21 cellular contexts compared by ENCODE assay signal in the genomic region with DNA sequence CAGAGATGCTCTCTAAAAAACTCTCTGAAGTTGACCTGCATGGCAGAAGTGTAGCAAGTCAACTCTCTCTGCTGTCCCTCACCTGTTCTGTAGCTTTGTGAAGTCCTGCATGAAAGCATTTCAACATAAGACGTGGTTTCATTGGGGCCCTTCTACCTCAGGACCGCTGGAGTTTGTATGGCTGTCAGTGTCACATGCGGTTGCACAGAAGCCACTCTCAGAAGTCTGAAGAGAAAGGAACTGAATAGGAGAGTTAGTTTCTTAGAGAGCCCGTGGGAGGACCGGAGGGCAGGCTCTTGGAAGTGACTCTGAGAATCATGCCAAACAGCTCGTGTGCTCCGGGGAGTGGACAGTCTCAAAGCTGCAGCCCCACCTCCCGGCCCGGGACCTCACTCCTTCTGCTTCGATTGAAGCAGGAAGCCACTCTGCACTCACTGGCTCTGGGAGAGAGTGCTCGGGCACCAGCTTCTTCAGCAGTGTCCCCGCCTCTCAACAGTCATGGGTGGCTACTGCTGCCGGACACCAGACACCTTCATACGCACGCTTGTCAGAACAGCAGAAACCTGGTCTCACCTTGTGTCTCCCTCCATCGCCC.
DNase-seq lines count a peak whose midpoint lies in the region; ATAC-seq, FAIRE-seq and TF ChIP-seq lines count a peak whose summit lies in the region.
"Had no signal": no experiment of that assay in that cellular context is flagged by ENCODE, and none has a peak within 500 bp of the region (broad histone marks: within the 10 kb centered on the region; RNA-seq: fewer than 3 reads in every experiment).

No MANE protein-coding gene starts in this region.

- no peak overlapping the region for H3K4me3 ChIP-seq in astrocyte (ENCODE audit: insufficient read depth, low read depth, low read length)
- H3K4me3 ChIP-seq: GM23248, transverse colon had no signal

- no peak overlapping the region for H3K9ac ChIP-seq in astrocyte (ENCODE audit: low read length)
- H3K9ac ChIP-seq: GM23248 had no signal

- H3K27me3 Mint-ChIP-seq in astrocyte (ENCODE audit: low read depth, unreplicated experiment) (peaks cover 7% of the 10 kb centered on the region), WTC11 (ENCODE audit: low read depth) (no peaks in the 10 kb centered on the region)
- peaks cover 67% of the 10 kb centered on the region for H3K27me3 Mint-ChIP-seq in stimulated activated memory B cell treated with anti-CD40 and anti-IgM and Interleukin-4, amounts not matched to agents 10 μg/mL and 1 μg/mL and 100 μg/mL, for 72 hours

- H3K4me2 ChIP-seq in astrocyte (ENCODE audit: low read length) = no peak overlapping the region

- peaks cover 1% of the 10 kb centered on the region for H3K36me3 Mint-ChIP-seq in astrocyte (ENCODE audit: low read depth, unreplicated experiment)
- H3K36me3 Mint-ChIP-seq in stimulated activated memory B cell treated with anti-CD40 and anti-IgM and Interleukin-4, amounts not matched to agents 10 μg/mL and 1 μg/mL and 100 μg/mL, for 72 hours = no peaks in the 10 kb centered on the region
- no peaks in the 10 kb centered on the region for H3K36me3 Mint-ChIP-seq in WTC11

- H3K9me3 Mint-ChIP-seq in astrocyte (ENCODE audit: unreplicated experiment) (no peaks in the 10 kb centered on the region), WTC11 (peaks cover 9% of the 10 kb centered on the region)
- H3K9me3 Mint-ChIP-seq in stimulated activated memory B cell treated with anti-CD40 and anti-IgM and Interleukin-4, amounts not matched to agents 10 μg/mL and 1 μg/mL and 100 μg/mL, for 72 hours = peaks cover 3% of the 10 kb centered on the region

- H3K9me3 ChIP-seq in astrocyte (ENCODE audit: insufficient read depth, low read depth, low read length) = no peaks in the 10 kb centered on the region
- H3K9me3 ChIP-seq: transverse colon had no signal

- H2AFZ ChIP-seq in astrocyte (ENCODE audit: low read depth, low read length) = no peak overlapping the region
- H2AFZ ChIP-seq: GM23248 had no signal

- H3K27ac Mint-ChIP-seq in astrocyte (ENCODE audit: unreplicated experiment) (no peak overlapping the region), WTC11 (no peak overlapping the region; the same call in 1 of the 2 replicates)
- no peak overlapping the region for H3K27ac Mint-ChIP-seq in stimulated activated memory B cell treated with anti-CD40 and anti-IgM and Interleukin-4, amounts not matched to agents 10 μg/mL and 1 μg/mL and 100 μg/mL, for 72 hours
- H3K27ac Mint-ChIP-seq: activated B cell treated with CpG ODN at 0.5 μM for 24 hours; activated CD8-positive, alpha-beta T cell treated with anti-CD3 and anti-CD28 coated beads, Interleukin-2, amount 10 ng/mL, durations not matched to agents 7 days and 5 days; activated naive CD4-positive, alpha-beta T cell treated with anti-CD3 and anti-CD28 coated beads, Interleukin-2, amount 50 U/mL, for 24 hours had no signal

- no peaks in the 10 kb centered on the region for H3K27me3 ChIP-seq in astrocyte (ENCODE audit: insufficient read depth, low read length)
- H3K27me3 ChIP-seq: foreskin keratinocyte, transverse colon had no signal

- peak; percentile 50 for ATAC-seq in stimulated activated memory B cell treated with anti-CD40 and anti-IgM and Interleukin-4, amounts not matched to agents 10 μg/mL and 1 μg/mL and 100 μg/mL, for 72 hours
- ATAC-seq in HG02884 (IDR thresholded peaks at IDR 0.05; ENCODE audit: unreplicated experiment) = no peak
- ATAC-seq in WTC11 = no peak
- ATAC-seq: activated CD8-positive, alpha-beta T cell treated with anti-CD3 and anti-CD28 coated beads, Interleukin-2, amount 10 ng/mL, durations not matched to agents 7 days and 5 days; foreskin keratinocyte; PC-3; stimulated activated naive CD8-positive, alpha-beta T cell treated with anti-CD3 and anti-CD28 coated beads, Interleukin-15, Interleukin-2, amounts not matched to agents 100 U/mL and 50 U/mL, for 24 hours had no signal

- FAIRE-seq in astrocyte (lab: Jason Lieb, UNC) = no peak
- FAIRE-seq: colon had no signal

- H4K20me1 ChIP-seq in astrocyte (ENCODE audit: insufficient read depth, low read length) = no peaks in the 10 kb centered on the region

- H3K4me3 Mint-ChIP-seq in astrocyte (ENCODE audit: unreplicated experiment) (no peak overlapping the region), WTC11 (no peak overlapping the region)
- no peak overlapping the region for H3K4me3 Mint-ChIP-seq in stimulated activated memory B cell treated with anti-CD40 and anti-IgM and Interleukin-4, amounts not matched to agents 10 μg/mL and 1 μg/mL and 100 μg/mL, for 72 hours
- H3K4me3 Mint-ChIP-seq: activated B cell treated with CpG ODN at 0.5 μM for 24 hours; activated CD8-positive, alpha-beta T cell treated with anti-CD3 and anti-CD28 coated beads, Interleukin-2, amount 10 ng/mL, durations not matched to agents 7 days and 5 days; activated naive CD4-positive, alpha-beta T cell treated with anti-CD3 and anti-CD28 coated beads, Interleukin-2, amount 50 U/mL, for 24 hours had no signal

- no peaks in the 10 kb centered on the region for H3K4me1 Mint-ChIP-seq in astrocyte (ENCODE audit: low read depth, unreplicated experiment)
- peaks cover 5% of the 10 kb centered on the region for H3K4me1 Mint-ChIP-seq in stimulated activated memory B cell treated with anti-CD40 and anti-IgM and Interleukin-4, amounts not matched to agents 10 μg/mL and 1 μg/mL and 100 μg/mL, for 72 hours
- peaks cover 12% of the 10 kb centered on the region for H3K4me1 Mint-ChIP-seq in WTC11
- H3K4me1 Mint-ChIP-seq: activated B cell treated with CpG ODN at 0.5 μM for 24 hours; activated naive CD4-positive, alpha-beta T cell treated with anti-CD3 and anti-CD28 coated beads, Interleukin-2, amount 50 U/mL, for 24 hours had no signal

- CTCF ChIA-PET in WTC11 (lab: Charles Lee) = interaction anchor here (1.1 kb wide), 1 partner anchor 65 kb away, joined by 3 read pairs; no protein-coding TSS in a partner anchor

- POLR2A ChIA-PET in WTC11 (lab: Charles Lee) = no interaction called here

- H3K79me2 ChIP-seq in astrocyte (ENCODE audit: insufficient read depth, low read length) = no peaks in the 10 kb centered on the region

- H3K4me1 ChIP-seq in astrocyte (ENCODE audit: insufficient read depth, low read length) = no peaks in the 10 kb centered on the region
- H3K4me1 ChIP-seq: foreskin keratinocyte, transverse colon had no signal

- TF ChIP-seq CTCF in astrocyte (IDR thresholded peaks at IDR 0.05; ENCODE audit: insufficient read depth, low read depth, low read length) (no peak), WTC11 (IDR thresholded peaks at IDR 0.05) (no peak)

- H3K27ac ChIP-seq in astrocyte (ENCODE audit: low read depth, low read length) = no peak overlapping the region
- H3K27ac ChIP-seq: foreskin keratinocyte, GM23248, transverse colon had no signal

- no peaks in the 10 kb centered on the region for H3K36me3 ChIP-seq in astrocyte (ENCODE audit: insufficient read depth, low read length)
- H3K36me3 ChIP-seq: transverse colon had no signal

- DNase-seq in HT1080 (ENCODE audit: low read depth) (peak; percentile 32), astrocyte (ENCODE audit: low read depth) (peak; percentile 1), left kidney (ENCODE audit: low read depth, low spot score) (peak; percentile 67), WTC11 (ENCODE audit: low spot score) (no peak), mesenteric fat pad (ENCODE audit: low spot score) (no peak)
- DNase-seq: activated B cell treated with CpG ODN at 0.5 μM for 24 hours; activated CD8-positive, alpha-beta T cell treated with anti-CD3 and anti-CD28 coated beads, Interleukin-2, amount 10 ng/mL, durations not matched to agents 7 days and 5 days; activated T-cell treated with anti-CD3 and anti-CD28 coated beads, Interleukin-2, amount 50 U/mL, for 48 hours; foreskin keratinocyte; GM23248; KG1; NCI-H1048; NCI-H2081 treated with DMSO at 0.1 percent for 48 hours; NCI-H524 treated with DMSO at 0.1 percent for 48 hours; PC-3; stimulated activated naive CD8-positive, alpha-beta T cell treated with anti-CD3 and anti-CD28 coated beads, Interleukin-15, Interleukin-2, amounts not matched to agents 100 U/mL and 50 U/mL, for 24 hours; transverse colon had no signal

TF ChIP-seq in WTC11, 78 proteins besides CTCF, POLR2A, EP300 and RAD21:
- no peak for TF ChIP-seq ZNF138 (CRISPR knock-in tag; conservative IDR thresholded peaks at IDR 0.05)
- no peak for TF ChIP-seq ELF4 (CRISPR knock-in tag; IDR thresholded peaks at IDR 0.05; ENCODE audit: low read depth)
- no peak for TF ChIP-seq ZSCAN18 (CRISPR knock-in tag; IDR thresholded peaks at IDR 0.05)
- TF ChIP-seq JUN (CRISPR knock-in tag; IDR thresholded peaks at IDR 0.05) = no peak
- TF ChIP-seq FOXJ3 (CRISPR knock-in tag; IDR thresholded peaks at IDR 0.05; ENCODE audit: borderline replicate concordance) = no peak
- TF ChIP-seq RORB (CRISPR knock-in tag; IDR thresholded peaks at IDR 0.05) = no peak
- no peak for TF ChIP-seq NFATC4 (CRISPR knock-in tag; IDR thresholded peaks at IDR 0.05)
- no peak for TF ChIP-seq TEAD1 (CRISPR knock-in tag; IDR thresholded peaks at IDR 0.05)
- TF ChIP-seq TP53 (CRISPR knock-in tag; IDR thresholded peaks at IDR 0.05) = no peak

Comparison
In these comparisons a context has a peak if more than half of its experiments do, and no peak if none do; other contexts are left out.
1. DNase-seq: peak in HT1080 (single experiment), astrocyte (single experiment) and left kidney (single experiment); none in WTC11 (single experiment) and mesenteric fat pad (single experiment).